In the genomic region with DNA sequence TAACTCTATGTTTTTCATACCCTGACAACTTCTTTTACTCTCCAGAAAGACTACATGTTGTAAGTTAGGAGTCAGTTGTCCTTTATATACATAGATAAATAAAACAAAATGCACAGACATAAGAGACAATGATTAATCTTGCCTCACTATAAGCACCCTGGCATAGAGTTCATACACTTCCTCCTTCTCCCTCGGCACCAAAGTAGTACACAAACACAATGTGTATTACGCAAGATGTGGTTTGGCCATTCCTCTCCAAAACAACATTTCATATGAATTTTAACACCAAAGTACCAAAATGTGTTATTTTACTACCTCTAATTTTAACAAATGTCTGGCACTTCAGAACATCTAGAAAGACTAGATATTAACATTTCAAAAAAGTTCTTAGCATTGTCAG, we compare ENCODE assay signal across 26 cellular contexts. TPM values are rescaled to one million over a fixed set of nuclear protein-coding genes. Genes with fewer than 3 reads are reported as not detected.
DNase-seq lines count a peak whose midpoint lies in the region; ATAC-seq and TF ChIP-seq lines count a peak whose summit lies in the region.
"Had no signal": no experiment of that assay in that cellular context is flagged by ENCODE, and none has a peak within 500 bp of the region (broad histone marks: within the 10 kb centered on the region; RNA-seq: fewer than 3 reads in every experiment).

No MANE protein-coding gene starts in this region.

- in situ Hi-C loops in mammary epithelial cell (cut with MboI; ENCODE audit: low sequenced_read_pairs in 2 of 2) = no loop called here

- no peaks in the 10 kb centered on the region for H4K20me1 ChIP-seq in mammary epithelial cell (ENCODE audit: insufficient read depth, low read length)

- H3K4me2 ChIP-seq in mammary epithelial cell (ENCODE audit: insufficient read depth, low read depth, low read length) = no peak overlapping the region

- dilution Hi-C loops in mammary epithelial cell (cut with HindIII; ENCODE audit: low sequenced_read_pairs) = no loop called here

- H3K27me3 Mint-ChIP-seq in MCF 10A (ENCODE audit: insufficient read depth, unreplicated experiment) = peaks cover 31% of the 10 kb centered on the region
- H3K27me3 Mint-ChIP-seq: activated T-cell treated with anti-CD3 and anti-CD28 coated beads, Interleukin-2, amount 50 U/mL, for 24 hours had no signal

- H3K79me2 ChIP-seq in mammary epithelial cell (ENCODE audit: insufficient read depth, low read length) = no peaks in the 10 kb centered on the region

- H3K4me1 Mint-ChIP-seq in MCF 10A (ENCODE audit: insufficient read depth, unreplicated experiment) = peaks cover 5% of the 10 kb centered on the region
- H3K4me1 Mint-ChIP-seq: activated naive CD4-positive, alpha-beta T cell treated with anti-CD3 and anti-CD28 coated beads, Interleukin-2, amount 10 ng/mL, durations not matched to agents 7 days and 5 days had no signal

- H3K27ac Mint-ChIP-seq in MCF 10A (ENCODE audit: low read depth, unreplicated experiment) = no peak overlapping the region
- H3K27ac Mint-ChIP-seq: activated naive CD4-positive, alpha-beta T cell treated with anti-CD3 and anti-CD28 coated beads, Interleukin-2, amount 10 ng/mL, durations not matched to agents 7 days and 5 days; activated T-cell treated with anti-CD3 and anti-CD28 coated beads, Interleukin-2, amount 50 U/mL, for 24 hours; natural killer cell; stimulated activated naive CD8-positive, alpha-beta T cell treated with anti-CD3 and anti-CD28 coated beads, Interleukin-15, Interleukin-2, amounts not matched to agents 100 ng/mL and 50 ng/mL, for 24 hours had no signal

- WGBS in mammary epithelial cell (ENCODE audit: low coverage, missing lambda C conversion rate) = 63% methylated on average over 2 of the region's 2 CpGs

- ATAC-seq in GM21786 (IDR thresholded peaks at IDR 0.05; ENCODE audit: unreplicated experiment) (no peak), esophagus mucosa (no peak)
- ATAC-seq: gastroesophageal sphincter, natural killer cell, right cardiac atrium had no signal

- no peaks in the 10 kb centered on the region for H3K4me1 ChIP-seq in mammary epithelial cell (ENCODE audit: insufficient read depth, low read length)
- H3K4me1 ChIP-seq: ascending aorta, BE2C, gastroesophageal sphincter, thyroid gland had no signal

- H3K4me3 ChIP-seq in mammary epithelial cell (replicated peaks in 1 of 3; ENCODE audit: insufficient read depth in 1 of 3, low read depth in 2 of 3, low read length in 3 of 3) = no peak overlapping the region
- H3K4me3 ChIP-seq: ascending aorta, gastroesophageal sphincter, GM23248, MG63, ovary, thyroid gland had no signal

- BruUV-seq in MCF 10A (replicated peaks; lab: Mats Ljungman, UMichigan) (no TSS peak), mammary epithelial cell (replicated peaks; lab: Mats Ljungman, UMichigan) (no TSS peak)

- POLR2A ChIA-PET in MCF 10A (lab: Yijun Ruan, JAX) = no interaction called here

- TF ChIP-seq CTCF in MCF 10A (IDR thresholded peaks at IDR 0.05; ENCODE audit: unreplicated experiment) (no peak), mammary epithelial cell (conservative IDR thresholded peaks at IDR 0.05 in 1 of 2, IDR thresholded peaks at IDR 0.05 in 1 of 2; ENCODE audit: extremely low read depth in 1 of 2, insufficient read depth in 1 of 2, low read depth in 1 of 2, low read length in 2 of 2) (no peak)

- H3K36me3 Mint-ChIP-seq in MCF 10A (ENCODE audit: insufficient read depth, unreplicated experiment) = no peaks in the 10 kb centered on the region
- H3K36me3 Mint-ChIP-seq: natural killer cell had no signal

- H3K9me3 Mint-ChIP-seq in MCF 10A (ENCODE audit: unreplicated experiment) = no peaks in the 10 kb centered on the region
- H3K9me3 Mint-ChIP-seq: activated T-cell treated with anti-CD3 and anti-CD28 coated beads, Interleukin-2, amount 50 U/mL, for 24 hours; natural killer cell; stimulated activated naive CD8-positive, alpha-beta T cell treated with anti-CD3 and anti-CD28 coated beads, Interleukin-15, Interleukin-2, amounts not matched to agents 100 ng/mL and 50 ng/mL, for 24 hours had no signal

- H2AFZ ChIP-seq in mammary epithelial cell (ENCODE audit: low read depth, low read length) = no peak overlapping the region
- H2AFZ ChIP-seq: GM23248 had no signal

- CTCF ChIA-PET in MCF 10A (lab: Yijun Ruan, JAX) (interaction anchor here (0.5 kb wide), 1 partner anchor 130 kb away, joined by 3 read pairs; no protein-coding TSS in a partner anchor), mammary epithelial cell (lab: Charles Lee; ENCODE audit: low non-redundant PET) (no interaction called here)

- H3K36me3 ChIP-seq in mammary epithelial cell (ENCODE audit: insufficient read depth, low read length) = no peaks in the 10 kb centered on the region
- H3K36me3 ChIP-seq: ascending aorta, BE2C, gastroesophageal sphincter, MG63, ovary, thyroid gland had no signal

- intact Hi-C loops in MCF 10A (cut with micrococcal nuclease) = no loop called here
- intact Hi-C loops in mammary epithelial cell (cut with micrococcal nuclease) = no loop called here

- no peak overlapping the region for H3K27ac ChIP-seq in mammary epithelial cell (ENCODE audit: insufficient read depth, low read depth, low read length)
- H3K27ac ChIP-seq: ascending aorta, gastroesophageal sphincter, GM23248, ovary, thyroid gland had no signal

- no peak overlapping the region for H3K4me3 Mint-ChIP-seq in MCF 10A (ENCODE audit: unreplicated experiment)
- H3K4me3 Mint-ChIP-seq: activated naive CD4-positive, alpha-beta T cell treated with anti-CD3 and anti-CD28 coated beads, Interleukin-2, amount 10 ng/mL, durations not matched to agents 7 days and 5 days; activated T-cell treated with anti-CD3 and anti-CD28 coated beads, Interleukin-2, amount 50 U/mL, for 24 hours; natural killer cell; stimulated activated naive CD8-positive, alpha-beta T cell treated with anti-CD3 and anti-CD28 coated beads, Interleukin-15, Interleukin-2, amounts not matched to agents 100 ng/mL and 50 ng/mL, for 24 hours had no signal

- H3K9ac ChIP-seq in mammary epithelial cell (ENCODE audit: insufficient read depth, low read length) = no peak overlapping the region
- H3K9ac ChIP-seq: GM23248 had no signal

- H3K27me3 ChIP-seq in mammary epithelial cell (ENCODE audit: insufficient read depth, low read length) = peaks cover 9% of the 10 kb centered on the region
- H3K27me3 ChIP-seq: ascending aorta, BE2C, MG63, ovary, thyroid gland had no signal

- peak; percentile 41 for DNase-seq in MCF 10A (ENCODE audit: unreplicated experiment)
- DNase-seq in mammary epithelial cell = no peak
- peak; percentile 78 for DNase-seq in SIG-M5 treated with dmso at 0.1 percent for 504 hours (lab: John Stamatoyannopoulos, UW; ENCODE audit: unreplicated experiment)
- DNase-seq in fibroblast of gingiva (ENCODE audit: low read depth) = peak; percentile 26
- DNase-seq in hepatic stellate cell (ENCODE audit: low spot score) = no peak
- no peak for DNase-seq in islet precursor cell
- DNase-seq: 8988T; activated CD8-positive, alpha-beta memory T cell treated with anti-CD3 and anti-CD28 coated beads for 24 hours; activated naive CD4-positive, alpha-beta T cell treated with anti-CD3 and anti-CD28 coated beads, Interleukin-2, amount 10 ng/mL, durations not matched to agents 7 days and 5 days; activated T-cell treated with anti-CD3 and anti-CD28 coated beads, Interleukin-2, amount 50 U/mL, for 24 hours; BE2C; cerebellar nuclear complex; GM23248; MG63; natural killer cell; NCI-H1694; ovary; right cardiac atrium; SHP77 treated with DMSO at 0.1 percent for 48 hours; stimulated activated CD4-positive, alpha-beta T cell treated with anti-CD3 and anti-CD28 coated beads, Interleukin-12 subunit alpha, Interleukin-12 subunit beta, amount 100 ng/mL, for 4 hours; thyroid gland had no signal

- no peaks in the 10 kb centered on the region for H3K9me3 ChIP-seq in mammary epithelial cell (replicated peaks; ENCODE audit: insufficient read depth, low read length)
- H3K9me3 ChIP-seq: BE2C, gastroesophageal sphincter, MG63, ovary, thyroid gland had no signal

RNA-seq across cellular contexts. Expression of a gene that starts 17.2 kb away (rescaled TPM):
- not detected in 2 replicates for total RNA-seq in MCF 10A (2022)
- total RNA-seq in mammary epithelial cell = under 1 TPM in 1 of 2 donors, not detected in 1; 0.50 TPM
- 0.14 TPM for polyA plus RNA-seq in mammary epithelial cell
- polyA minus RNA-seq in mammary epithelial cell = not detected
- total RNA-seq in esophagus mucosa = 6.6 TPM

RNA-seq across cellular contexts. Expression of a gene that starts 41.6 kb away (rescaled TPM):
- total RNA-seq in MCF 10A (2022) (6.3 and 8.0 TPM in 2 replicates), mammary epithelial cell (10 to 100 TPM; 10.8 to 22.2 TPM), esophagus mucosa (2.6 TPM)
- 6.2 TPM for polyA plus RNA-seq in mammary epithelial cell
- not detected for polyA minus RNA-seq in mammary epithelial cell

RNA-seq across cellular contexts. Expression of a gene that starts 57.9 kb away (rescaled TPM):
- total RNA-seq in MCF 10A (2022) (1.7 and 2.1 TPM in 2 replicates), mammary epithelial cell (10 to 100 TPM in 1 of 2 donors, 1 to 10 TPM in 1; 8.6 to 10.3 TPM), esophagus mucosa (7.9 TPM)
- 7.3 TPM for polyA plus RNA-seq in mammary epithelial cell
- polyA minus RNA-seq in mammary epithelial cell = 27.1 TPM

Comparison
In these comparisons a context has a peak if more than half of its experiments do, and no peak if none do; other contexts are left out.
1. DNase-seq: peak in MCF 10A (single experiment), SIG-M5 treated with dmso at 0.1 percent for 504 hours (single experiment) and fibroblast of gingiva (single experiment); none in mammary epithelial cell (single experiment), hepatic stellate cell (single experiment) and islet precursor cell (single experiment).